In genomic region chr20:47480705-47481104, GRCh38 we compare ENCODE assay signal across 1 cellular context.
A peak's percentile ranks its signal among the peaks of the same experiment; 100 is the strongest.
TF ChIP-seq lines count a peak whose summit lies in the region.

No MANE protein-coding gene starts in this region.

TF ChIP-seq in HepG2, 621 proteins besides CTCF, POLR2A, EP300 and RAD21:
- TF ChIP-seq ZNF512 (CRISPR knock-in tag; IDR thresholded peaks at IDR 0.05) (peak; percentile 87), ZNF292 (CRISPR knock-in tag; IDR thresholded peaks at IDR 0.05; ENCODE audit: borderline replicate concordance, low read depth) (no peak)
